1 cellular context compared by ENCODE assay signal in genomic region chr4:74366367-74366891, GRCh38.
TF ChIP-seq lines count a peak whose summit lies in the region.

No MANE protein-coding gene starts in this region.

TF ChIP-seq in HepG2, 621 proteins besides CTCF, POLR2A, EP300 and RAD21 (continued from another document):
- TF ChIP-seq ZNF644 (CRISPR knock-in tag; IDR thresholded peaks at IDR 0.05; ENCODE audit: low read depth): no peak
